In the genomic region with DNA sequence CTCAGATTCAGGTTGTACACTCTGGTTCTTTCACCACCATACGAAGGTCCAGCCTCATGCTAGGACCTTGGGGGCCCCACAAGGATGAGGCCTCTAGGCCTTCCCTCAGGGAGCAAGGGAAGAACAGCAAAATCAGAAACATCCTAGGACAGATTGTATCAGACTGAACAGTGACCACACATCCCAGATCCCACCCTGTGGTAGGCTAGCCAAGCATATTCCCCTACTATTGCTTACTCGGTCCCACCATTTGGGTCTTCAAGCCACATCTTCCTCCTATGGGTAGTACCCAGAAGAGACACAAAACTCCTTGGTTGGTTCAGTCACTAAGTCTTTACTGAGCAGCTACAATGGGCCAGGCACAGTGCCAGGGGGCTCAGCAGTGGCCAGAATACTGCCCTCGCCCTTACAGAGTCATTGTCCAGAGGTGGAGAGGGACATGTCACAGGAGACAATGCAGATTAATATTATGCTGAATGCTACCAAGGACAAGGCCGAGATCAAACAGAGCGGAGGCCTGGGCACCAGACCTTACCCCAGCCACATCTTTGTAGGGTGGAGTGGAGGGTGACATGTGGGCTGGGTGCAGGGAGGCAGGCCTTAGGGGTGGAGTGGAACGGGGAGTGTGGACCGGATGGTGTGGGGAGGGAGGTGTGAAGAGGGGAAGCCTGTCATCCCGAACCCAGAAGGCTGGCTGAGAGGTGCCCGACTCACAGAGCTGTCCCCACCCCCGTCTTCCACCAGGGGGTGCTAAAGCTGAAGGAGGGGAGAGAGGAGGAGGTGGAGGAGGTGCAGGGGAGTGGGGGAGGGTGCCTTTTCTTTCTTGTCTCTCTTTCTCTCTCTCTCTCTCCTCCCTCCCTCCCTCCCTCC, we compare ENCODE assay signal across 8 cellular contexts. TPM values are rescaled to one million over a fixed set of nuclear protein-coding genes. Genes with fewer than 3 reads are reported as not detected.
A peak's percentile ranks its signal among the peaks of the same experiment; 100 is the strongest.
DNase-seq lines count a peak whose midpoint lies in the region; ATAC-seq and TF ChIP-seq lines count a peak whose summit lies in the region.

No MANE protein-coding gene starts in this region.

- POLR2A ChIA-PET in Caco-2 (lab: Charles Lee) = no interaction called here

- no peak overlapping the region for H3K4me2 ChIP-seq in MM.1S (ENCODE audit: low read depth, low read length)

- H3F3A ChIP-seq in MM.1S (ENCODE audit: insufficient read depth, low read length) = peaks cover 4% of the 10 kb centered on the region; the same call in 1 of the 2 replicates

- H3K27me3 ChIP-seq in Caco-2 (replicated peaks; ENCODE audit: control insufficient read depth, insufficient read depth, low read length) (no peaks in the 10 kb centered on the region), MM.1S (replicated peaks; ENCODE audit: insufficient read depth, low read length) (no peaks in the 10 kb centered on the region), cardiac muscle cell (no peaks in the 10 kb centered on the region), prostate gland (replicated peaks; ENCODE audit: insufficient read depth) (no peaks in the 10 kb centered on the region), vagina (no peaks in the 10 kb centered on the region)

- CTCF ChIA-PET in Caco-2 (lab: Charles Lee) = interaction anchor here (0.6 to 0.9 kb wide), 2 partner anchors 12 to 101 kb away, joined by 3 read pairs; no protein-coding TSS in a partner anchor
- CTCF ChIA-PET in activated naive CD4-positive, alpha-beta T cell treated with anti-CD3 and anti-CD28 coated beads, Interleukin-2, amount 10 ng/mL, durations not matched to agents 7 days and 5 days (lab: Charles Lee) = interaction anchor here (1.0 to 4.2 kb wide), 8 partner anchors 8 to 237 kb away, joined by 3 to 21 read pairs (median 6); partner anchors contain the start of gene MAPK14

- peaks cover 19% of the 10 kb centered on the region for H3K36me3 Mint-ChIP-seq in Caco-2 (ENCODE audit: insufficient read depth, unreplicated experiment)
- peaks cover 15% of the 10 kb centered on the region for H3K36me3 Mint-ChIP-seq in activated naive CD4-positive, alpha-beta T cell treated with anti-CD3 and anti-CD28 coated beads, Interleukin-2, amount 10 ng/mL, durations not matched to agents 7 days and 5 days

- peak; percentile 55 for ATAC-seq in GM21529 (IDR thresholded peaks at IDR 0.05; ENCODE audit: unreplicated experiment)

- TF ChIP-seq POLR2A in prostate gland (IDR thresholded peaks at IDR 0.05) (no peak), vagina (IDR thresholded peaks at IDR 0.05) (no peak)

- no peak overlapping the region for H3K4me3 ChIP-seq in Caco-2 (ENCODE audit: low read depth, low read length)
- no peak overlapping the region for H3K4me3 ChIP-seq in MM.1S (ENCODE audit: low read length)
- H3K4me3 ChIP-seq in cardiac muscle cell = no peak overlapping the region
- H3K4me3 ChIP-seq in prostate gland = no peak overlapping the region
- H3K4me3 ChIP-seq in vagina = no peak overlapping the region

- TF ChIP-seq CTCF in Caco-2 (IDR thresholded peaks at IDR 0.05; ENCODE audit: insufficient read depth in 1 of 2, low read depth in 1 of 2, low read length in 1 of 2, severe bottlenecking in 1 of 2, unreplicated experiment in 1 of 2) = peak; percentile 59 to 83
- peak; percentile 65 for TF ChIP-seq CTCF in MM.1S (IDR thresholded peaks at IDR 0.05; ENCODE audit: low read length)
- TF ChIP-seq CTCF in cardiac muscle cell (IDR thresholded peaks at IDR 0.05; ENCODE audit: low read depth, low read length) = peak; percentile 70
- TF ChIP-seq CTCF in prostate gland (IDR thresholded peaks at IDR 0.05) = peak; percentile 60 to 82 (median 72)
- peak in 2 of 3 experiments; percentile 66 to 77 for TF ChIP-seq CTCF in vagina (IDR thresholded peaks at IDR 0.05)

- H4K20me1 ChIP-seq in MM.1S (ENCODE audit: insufficient read depth, low read length) = no peaks in the 10 kb centered on the region

- no peak overlapping the region for H3K9ac ChIP-seq in MM.1S (ENCODE audit: low read length)

- intact Hi-C loops in Caco-2 (cut with micrococcal nuclease; ENCODE audit: unreplicated experiment) = loop anchor here (2.0 to 5.0 kb wide), 2 partner anchors 73 to 239 kb away; partner anchors contain the start of gene BRPF3
- intact Hi-C loops in prostate gland (cut with DNase I) = loop anchor here (5.0 to 10.0 kb wide), 2 partner anchors 74 to 231 kb away; partner anchors contain the start of gene BRPF3
- intact Hi-C loops in vagina (cut with DNase I) = no loop called here

- H3K27ac ChIP-seq in MM.1S (ENCODE audit: low read length) = no peak overlapping the region
- H3K27ac ChIP-seq in cardiac muscle cell = no peak overlapping the region
- no peak overlapping the region for H3K27ac ChIP-seq in prostate gland
- peak overlapping the region; percentile 23 for H3K27ac ChIP-seq in vagina

- H3K9me2 ChIP-seq in MM.1S (replicated peaks; ENCODE audit: insufficient read depth, low read length) = no peaks in the 10 kb centered on the region

- H3K36me3 ChIP-seq in Caco-2 (ENCODE audit: control insufficient read depth, insufficient read depth, low read length) = no peaks in the 10 kb centered on the region
- no peaks in the 10 kb centered on the region for H3K36me3 ChIP-seq in MM.1S (replicated peaks; ENCODE audit: insufficient read depth, low read length)
- no peaks in the 10 kb centered on the region for H3K36me3 ChIP-seq in cardiac muscle cell
- no peaks in the 10 kb centered on the region for H3K36me3 ChIP-seq in prostate gland
- no peaks in the 10 kb centered on the region for H3K36me3 ChIP-seq in vagina

- no peaks in the 10 kb centered on the region for H3K79me2 ChIP-seq in MM.1S (ENCODE audit: low read length)

- DNase-seq in Caco-2 (peak; percentile 76 to 84), MM.1S (peak; percentile 76), SKM-1 (lab: John Stamatoyannopoulos, UW; ENCODE audit: unreplicated experiment) (peak; percentile 52), cardiac muscle cell (ENCODE audit: low read depth in 1 of 2, low spot score in 1 of 2) (peak; percentile 81 to 90), prostate gland (ENCODE audit: low spot score) (peak; percentile 67), vagina (ENCODE audit: extremely low spot score in 2 of 2) (peak in 1 of 2 donors; percentile 86)
- DNase-seq in activated naive CD4-positive, alpha-beta T cell treated with anti-CD3 and anti-CD28 coated beads, Interleukin-2, amount 10 ng/mL, durations not matched to agents 7 days and 5 days = peak; percentile 93

- H2AFZ ChIP-seq in MM.1S (ENCODE audit: low read length) = no peak overlapping the region

- peaks cover 18% of the 10 kb centered on the region for H3K4me1 ChIP-seq in Caco-2
- peaks cover 18% of the 10 kb centered on the region for H3K4me1 ChIP-seq in MM.1S (ENCODE audit: low read length)
- H3K4me1 ChIP-seq in cardiac muscle cell (ENCODE audit: low read depth) = peaks cover 6% of the 10 kb centered on the region
- peaks cover 8% of the 10 kb centered on the region for H3K4me1 ChIP-seq in prostate gland (replicated peaks)
- peaks cover 36% of the 10 kb centered on the region for H3K4me1 ChIP-seq in vagina

- BruUV-seq in Caco-2 (replicated peaks; lab: Mats Ljungman, UMichigan) = no TSS peak

- H3K27ac Mint-ChIP-seq in Caco-2 (ENCODE audit: unreplicated experiment) = peak overlapping the region; percentile 53
- H3K27ac Mint-ChIP-seq in activated naive CD4-positive, alpha-beta T cell treated with anti-CD3 and anti-CD28 coated beads, Interleukin-2, amount 10 ng/mL, durations not matched to agents 7 days and 5 days = peak overlapping the region; percentile 72

- H3K4me3 Mint-ChIP-seq in Caco-2 (ENCODE audit: unreplicated experiment) = no peak overlapping the region
- peak overlapping the region; percentile 10 for H3K4me3 Mint-ChIP-seq in activated naive CD4-positive, alpha-beta T cell treated with anti-CD3 and anti-CD28 coated beads, Interleukin-2, amount 10 ng/mL, durations not matched to agents 7 days and 5 days

- H3K4me1 Mint-ChIP-seq in Caco-2 (ENCODE audit: low read depth, unreplicated experiment) = peaks cover 7% of the 10 kb centered on the region
- peaks cover 84% of the 10 kb centered on the region for H3K4me1 Mint-ChIP-seq in activated naive CD4-positive, alpha-beta T cell treated with anti-CD3 and anti-CD28 coated beads, Interleukin-2, amount 10 ng/mL, durations not matched to agents 7 days and 5 days

- H3K9me3 Mint-ChIP-seq in Caco-2 (ENCODE audit: unreplicated experiment) = no peaks in the 10 kb centered on the region
- H3K9me3 Mint-ChIP-seq in activated naive CD4-positive, alpha-beta T cell treated with anti-CD3 and anti-CD28 coated beads, Interleukin-2, amount 10 ng/mL, durations not matched to agents 7 days and 5 days = no peaks in the 10 kb centered on the region

- H3K27me3 Mint-ChIP-seq in Caco-2 (ENCODE audit: insufficient read depth, unreplicated experiment) = no peaks in the 10 kb centered on the region
- H3K27me3 Mint-ChIP-seq in activated naive CD4-positive, alpha-beta T cell treated with anti-CD3 and anti-CD28 coated beads, Interleukin-2, amount 10 ng/mL, durations not matched to agents 7 days and 5 days = no peaks in the 10 kb centered on the region

- H3K9me3 ChIP-seq in Caco-2 (no peaks in the 10 kb centered on the region), MM.1S (replicated peaks; ENCODE audit: insufficient read depth, low read length) (no peaks in the 10 kb centered on the region), cardiac muscle cell (ENCODE audit: low read depth) (no peaks in the 10 kb centered on the region), prostate gland (no peaks in the 10 kb centered on the region), vagina (no peaks in the 10 kb centered on the region)

- WGBS in prostate gland = 41% methylated on average over 10 of the region's 10 CpGs

RNA-seq across cellular contexts. Expression of gene MAPK13, which starts 6.8 kb away (rescaled TPM):
- total RNA-seq in Caco-2 (2022) (45.7 and 47.3 TPM in 2 replicates), cardiac muscle cell (1.7 and 2.3 TPM in 2 replicates), prostate gland (10 to 100 TPM; 34.6 to 53.5 TPM), vagina (21.9 TPM)
- 1.1 and 3.8 TPM in 2 replicates for polyA plus RNA-seq in cardiac muscle cell
